ENCODE assay signal across 21 cellular contexts in genomic region chr15:78321786-78322185, GRCh38. TPM values are rescaled to one million over a fixed set of nuclear protein-coding genes. Genes with fewer than 3 reads are reported as not detected.
A peak's percentile ranks its signal among the peaks of the same experiment; 100 is the strongest.
DNase-seq lines count a peak whose midpoint lies in the region; ATAC-seq, FAIRE-seq and TF ChIP-seq lines count a peak whose summit lies in the region.
"Had no signal": no experiment of that assay in that cellular context is flagged by ENCODE, and none has a peak within 500 bp of the region (broad histone marks: within the 10 kb centered on the region; RNA-seq: fewer than 3 reads in every experiment).

No MANE protein-coding gene starts in this region.

- no peaks in the 10 kb centered on the region for H3K79me2 ChIP-seq in H1 (ENCODE audit: control insufficient read depth in 1 of 2, insufficient read depth in 2 of 2, low read length in 2 of 2)

- no peak for FAIRE-seq in H1 (lab: Jason Lieb, UNC)

- H4K5ac ChIP-seq in H1 (ENCODE audit: insufficient read length, low read depth, low read length) = peak overlapping the region; percentile 6

- POLR2A ChIA-PET in H1 (lab: Charles Lee; ENCODE audit: partially characterized antibody) = interaction anchor here (0.5 to 2.7 kb wide), 5 partner anchors 19 to 116 kb away, joined by 3 to 15 read pairs (median 3); partner anchors contain the start of genes CRABP1 and IREB2

- H2BK5ac ChIP-seq in H1 (ENCODE audit: low read depth, low read length) = peak overlapping the region; percentile 91; the same call in 1 of the 2 replicates

- no peak for ATAC-seq in HG02981 (IDR thresholded peaks at IDR 0.05; ENCODE audit: unreplicated experiment)
- ATAC-seq: activated T-cell treated with anti-CD3 and anti-CD28 coated beads, Interleukin-2, amount 50 U/mL, for 72 hours; naive thymus-derived CD8-positive, alpha-beta T cell; stimulated activated naive CD8-positive, alpha-beta T cell treated with anti-CD3 and anti-CD28 coated beads, Interleukin-15, amount 100 ng/mL, for 72 hours had no signal

- H3K27me3 ChIP-seq in NT2/D1 (ENCODE audit: insufficient read depth, insufficient read length) (no peaks in the 10 kb centered on the region), H1 (replicated peaks in 1 of 4; ENCODE audit: control insufficient read depth in 3 of 4, extremely low read depth in 1 of 4, insufficient read depth in 3 of 4, low read length in 3 of 4) (no peaks in the 10 kb centered on the region)
- H3K27me3 ChIP-seq: BE2C, heart right ventricle had no signal

- no peaks in the 10 kb centered on the region for H3K79me1 ChIP-seq in H1 (ENCODE audit: low read depth, low read length)

- no peak for TF ChIP-seq CTCF in H1 (IDR thresholded peaks at IDR 0.05; ENCODE audit: control extremely low read depth in 1 of 3, insufficient read depth in 1 of 3, low read depth in 1 of 3, low read length in 3 of 3)
- no peak for TF ChIP-seq CTCF in mesothelial cell of epicardium (IDR thresholded peaks at IDR 0.05; ENCODE audit: unreplicated experiment)
- no peak for TF ChIP-seq CTCF in type B pancreatic cell (conservative IDR thresholded peaks at IDR 0.05)

- H3K4ac ChIP-seq in H1 (replicated peaks; ENCODE audit: insufficient read length, low read depth, low read length) = no peak overlapping the region

- CTCF ChIA-PET in H1 (lab: Charles Lee; ENCODE audit: partially characterized antibody) = interaction anchor here (0.9 to 5.6 kb wide), 13 partner anchors 10 to 161 kb away, joined by 3 to 42 read pairs (median 3); partner anchors contain the start of gene CRABP1

- H3K23ac ChIP-seq in H1 (ENCODE audit: insufficient read length) = no peak overlapping the region

- peak overlapping the region; percentile 62 for H2BK120ac ChIP-seq in H1 (replicated peaks; ENCODE audit: low read depth, low read length)

- TF ChIP-seq RAD21 in H1 (IDR thresholded peaks at IDR 0.05 in 1 of 2, conservative IDR thresholded peaks at IDR 0.05 in 1 of 2; ENCODE audit: low read depth in 2 of 2, low read length in 2 of 2) = no peak

- H4K8ac ChIP-seq in H1 (ENCODE audit: extremely low read depth, insufficient read depth, low read length) = no peak overlapping the region

- peak overlapping the region; percentile 85 for H3K18ac ChIP-seq in H1 (ENCODE audit: extremely low read depth, low read length)

- H3K27ac Mint-ChIP-seq in mesothelial cell of epicardium (peak overlapping the region; percentile 72), type B pancreatic cell (peak overlapping the region; percentile 24)
- no peak overlapping the region for H3K27ac Mint-ChIP-seq in activated CD4-positive, alpha-beta T cell treated with anti-CD3 and anti-CD28 coated beads, Interleukin-2, amount 10 ng/mL, durations not matched to agents 24 days and 14 days
- H3K27ac Mint-ChIP-seq: activated T-cell treated with anti-CD3 and anti-CD28 coated beads, Interleukin-2, amount 50 U/mL, for 72 hours; naive thymus-derived CD8-positive, alpha-beta T cell; stimulated activated naive CD8-positive, alpha-beta T cell treated with anti-CD3 and anti-CD28 coated beads, Interleukin-15, amount 100 ng/mL, for 72 hours had no signal

- H3K4me1 ChIP-seq in NT2/D1 (ENCODE audit: insufficient read depth, insufficient read length) (peaks cover 23% of the 10 kb centered on the region), H1 (replicated peaks in 1 of 4; ENCODE audit: control insufficient read depth in 3 of 4, insufficient read depth in 4 of 4, low read length in 3 of 4) (peaks cover 8 to 22% (median 17%) of the 10 kb centered on the region in 4 experiments)

- H3K9me3 ChIP-seq in NT2/D1 (ENCODE audit: insufficient read depth, low read length) (no peaks in the 10 kb centered on the region), H1 (ENCODE audit: insufficient read depth in 2 of 2, low read depth in 1 of 2, low read length in 1 of 2) (no peaks in the 10 kb centered on the region)
- H3K9me3 ChIP-seq: BE2C, heart right ventricle had no signal

- no peaks in the 10 kb centered on the region for H3K36me3 ChIP-seq in NT2/D1 (ENCODE audit: insufficient read depth, insufficient read length, low read length)
- H3K36me3 ChIP-seq in H1 (ENCODE audit: control insufficient read depth in 2 of 4, insufficient read depth in 4 of 4, low read length in 3 of 4) = no peaks in the 10 kb centered on the region
- H3K36me3 ChIP-seq: BE2C, heart right ventricle had no signal

- H3K4me3 ChIP-seq in NT2/D1 (ENCODE audit: insufficient read length, low read depth) (no peak overlapping the region), H1 (ENCODE audit: extremely low read depth in 1 of 4, insufficient read depth in 2 of 4, low read depth in 3 of 4, low read length in 4 of 4) (no peak overlapping the region)
- H3K4me3 ChIP-seq: heart right ventricle, lung had no signal

- H3K27ac ChIP-seq in H1 (ENCODE audit: low read depth, low read length) = peak overlapping the region; percentile 70; the same call in 1 of the 2 replicates

- H3K36me3 Mint-ChIP-seq in mesothelial cell of epicardium (no peaks in the 10 kb centered on the region), type B pancreatic cell (no peaks in the 10 kb centered on the region)
- no peaks in the 10 kb centered on the region for H3K36me3 Mint-ChIP-seq in activated CD4-positive, alpha-beta T cell treated with anti-CD3 and anti-CD28 coated beads, Interleukin-2, amount 10 ng/mL, durations not matched to agents 24 days and 14 days (ENCODE audit: low read depth)
- H3K36me3 Mint-ChIP-seq: naive thymus-derived CD8-positive, alpha-beta T cell had no signal

- H2BK12ac ChIP-seq in H1 (ENCODE audit: low read depth, low read length) = peak overlapping the region; percentile 99

- no peak overlapping the region for H3K14ac ChIP-seq in H1 (ENCODE audit: insufficient read length)

- H3K4me2 ChIP-seq in H1 (ENCODE audit: insufficient read depth in 1 of 2, low read depth in 2 of 2, low read length in 2 of 2) = peak overlapping the region in 1 of 2 experiments; percentile 26; a peak in 1 of 4 replicates

- H2BK15ac ChIP-seq in H1 (ENCODE audit: low read length) = peak overlapping the region; percentile 88; the same call in 1 of the 2 replicates

- peak overlapping the region; percentile 58 for H4K91ac ChIP-seq in H1 (replicated peaks; ENCODE audit: insufficient read length, low read length)

- no peak overlapping the region for H3K56ac ChIP-seq in H1 (replicated peaks; ENCODE audit: insufficient read length, low read depth, low read length)

- H3K4me3 Mint-ChIP-seq in mesothelial cell of epicardium (no peak overlapping the region), type B pancreatic cell (peak overlapping the region; percentile 31)
- no peak overlapping the region for H3K4me3 Mint-ChIP-seq in activated CD4-positive, alpha-beta T cell treated with anti-CD3 and anti-CD28 coated beads, Interleukin-2, amount 10 ng/mL, durations not matched to agents 24 days and 14 days
- H3K4me3 Mint-ChIP-seq: activated T-cell treated with anti-CD3 and anti-CD28 coated beads, Interleukin-2, amount 50 U/mL, for 72 hours; naive thymus-derived CD8-positive, alpha-beta T cell; stimulated activated naive CD8-positive, alpha-beta T cell treated with anti-CD3 and anti-CD28 coated beads, Interleukin-15, amount 100 ng/mL, for 72 hours had no signal

- peak overlapping the region; percentile 66; the same call in 1 of the 2 replicates for H2AK5ac ChIP-seq in H1 (ENCODE audit: low read depth, low read length)

- H3K23me2 ChIP-seq in H1 (ENCODE audit: low read depth, low read length) = no peaks in the 10 kb centered on the region

- H3K9me3 Mint-ChIP-seq in mesothelial cell of epicardium = no peaks in the 10 kb centered on the region
- H3K9me3 Mint-ChIP-seq in type B pancreatic cell = no peaks in the 10 kb centered on the region
- no peaks in the 10 kb centered on the region for H3K9me3 Mint-ChIP-seq in activated CD4-positive, alpha-beta T cell treated with anti-CD3 and anti-CD28 coated beads, Interleukin-2, amount 10 ng/mL, durations not matched to agents 24 days and 14 days
- H3K9me3 Mint-ChIP-seq: activated T-cell treated with anti-CD3 and anti-CD28 coated beads, Interleukin-2, amount 50 U/mL, for 72 hours; naive thymus-derived CD8-positive, alpha-beta T cell; stimulated activated naive CD8-positive, alpha-beta T cell treated with anti-CD3 and anti-CD28 coated beads, Interleukin-15, amount 100 ng/mL, for 72 hours had no signal

- no peak for DNase-seq in NT2/D1 (ENCODE audit: low read depth, low spot score)
- no peak for DNase-seq in H1 (ENCODE audit: low read depth in 1 of 2, low spot score in 2 of 2)
- DNase-seq in mesothelial cell of epicardium (ENCODE audit: low spot score in 2 of 2, unreplicated experiment in 2 of 2) = no peak
- no peak for DNase-seq in type B pancreatic cell (ENCODE audit: extremely low spot score, unreplicated experiment)
- DNase-seq in middle frontal gyrus (ENCODE audit: extremely low spot score, low spot score) = no peak
- no peak for DNase-seq in activated CD4-positive, alpha-beta T cell treated with anti-CD3 and anti-CD28 coated beads, Interleukin-2, amount 10 ng/mL, durations not matched to agents 24 days and 14 days
- DNase-seq: activated naive CD4-positive, alpha-beta T cell treated with anti-CD3 and anti-CD28 coated beads, Interleukin-2, amount 50 U/mL, for 16 hours; activated T-cell treated with anti-CD3 and anti-CD28 coated beads, Interleukin-2, amount 50 U/mL, for 72 hours; NCI-H1105 treated with DMSO at 0.1 percent for 48 hours; NCI-H446 treated with DMSO at 0.1 percent for 48 hours; NK-92 treated with Interleukin-12 subunit alpha and Interleukin-12 subunit beta, amount 100 ng/mL, for 24 hours; stimulated activated CD4-positive, alpha-beta T cell treated with anti-CD3 and anti-CD28 coated beads, Interleukin-4, amount 100 ng/mL, for 24 hours; stimulated activated naive CD8-positive, alpha-beta T cell treated with anti-CD3 and anti-CD28 coated beads, Interleukin-15, amount 100 ng/mL, for 72 hours had no signal

- H3K9ac ChIP-seq in NT2/D1 (ENCODE audit: insufficient read length, low read depth) (peak overlapping the region; percentile 21), H1 (replicated peaks in 1 of 4; ENCODE audit: extremely low read depth in 1 of 4, low read depth in 3 of 4, low read length in 3 of 4) (peak overlapping the region in 1 of 4 experiments; percentile 25; a peak in 2 of 7 replicates)

- intact Hi-C loops in activated CD4-positive, alpha-beta T cell treated with anti-CD3 and anti-CD28 coated beads, Interleukin-2, amount 10 ng/mL, durations not matched to agents 24 days and 14 days (cut with micrococcal nuclease) = no loop called here

- TF ChIP-seq POLR2A in H1 (IDR thresholded peaks at IDR 0.05; ENCODE audit: control extremely low read depth in 1 of 2, low read depth in 2 of 2, low read length in 2 of 2) = no peak

- no peaks in the 10 kb centered on the region for H4K20me1 ChIP-seq in H1 (replicated peaks in 1 of 2; ENCODE audit: control insufficient read depth in 1 of 2, insufficient read depth in 2 of 2, low read length in 2 of 2)

- WGBS in H1 (ENCODE audit: extremely low coverage in 1 of 2, insufficient coverage in 1 of 2, insufficient read length in 1 of 2, insufficient replicate concordance in 2 of 2, low coverage in 1 of 2, low lambda C conversion rate in 2 of 2, missing lambda C conversion rate in 1 of 2), 2 experiments = 78% methylated on average over 4 of the region's 4 CpGs; no CpG with 5 or more reads in 1 of the 2 experiments

- peak overlapping the region; percentile 72 for H2AFZ ChIP-seq in H1 (ENCODE audit: low read length)

- H3K27me3 Mint-ChIP-seq in mesothelial cell of epicardium (ENCODE audit: low read depth) = peaks cover 2% of the 10 kb centered on the region
- peaks cover 24% of the 10 kb centered on the region for H3K27me3 Mint-ChIP-seq in type B pancreatic cell
- H3K27me3 Mint-ChIP-seq in activated CD4-positive, alpha-beta T cell treated with anti-CD3 and anti-CD28 coated beads, Interleukin-2, amount 10 ng/mL, durations not matched to agents 24 days and 14 days = peaks cover 8% of the 10 kb centered on the region
- H3K27me3 Mint-ChIP-seq: stimulated activated naive CD8-positive, alpha-beta T cell treated with anti-CD3 and anti-CD28 coated beads, Interleukin-15, amount 100 ng/mL, for 72 hours had no signal

- H3K4me1 Mint-ChIP-seq in mesothelial cell of epicardium (peaks cover 53% of the 10 kb centered on the region), type B pancreatic cell (ENCODE audit: unreplicated experiment) (peaks cover 63% of the 10 kb centered on the region)
- H3K4me1 Mint-ChIP-seq in activated CD4-positive, alpha-beta T cell treated with anti-CD3 and anti-CD28 coated beads, Interleukin-2, amount 10 ng/mL, durations not matched to agents 24 days and 14 days = no peaks in the 10 kb centered on the region
- H3K4me1 Mint-ChIP-seq: naive thymus-derived CD8-positive, alpha-beta T cell; stimulated activated naive CD8-positive, alpha-beta T cell treated with anti-CD3 and anti-CD28 coated beads, Interleukin-15, amount 100 ng/mL, for 72 hours had no signal

- no peak for TF ChIP-seq EP300 in H1 (IDR thresholded peaks at IDR 0.05; ENCODE audit: borderline replicate concordance in 1 of 2, low read depth in 2 of 2, low read length in 2 of 2)

- peak overlapping the region; percentile 93; the same call in 1 of the 2 replicates for H2BK20ac ChIP-seq in H1 (ENCODE audit: low read length)

RNA-seq across cellular contexts. Expression of gene CRABP1, which starts 18.4 kb away (rescaled TPM):
- total RNA-seq in H1 (2021; fragmentation: NEBNext Ultra II Directional; extraction: Animal tissue kit (Norgen Biotek cat#: 25700)) = 385 and 388 TPM in 2 replicates
- 600 and 655 TPM in 2 replicates for polyA plus RNA-seq in H1 (2011; rRNA removed)
- polyA plus RNA-seq in H1 (2011; cell fraction: cytosol; rRNA removed) = 622 TPM
- polyA plus RNA-seq in H1 (2011; cell fraction: nucleus; rRNA removed) = 325 TPM
- 523 to 649 TPM (median 571 TPM) in 4 replicates for polyA plus RNA-seq in H1 (2012, experiment 1 of 2)
- 653 TPM for polyA plus RNA-seq in H1 (2012, experiment 2 of 2)
- 321 TPM for polyA plus RNA-seq in H1 (2013, experiment 1 of 2)
- polyA plus RNA-seq in H1 (2013, experiment 2 of 2) = 337 TPM
- 149 and 152 TPM in 2 replicates for polyA minus RNA-seq in H1 (2011; rRNA and poly(A)+ RNA removed)
- 118 TPM for polyA minus RNA-seq in H1 (2011; cell fraction: cytosol; rRNA and poly(A)+ RNA removed)
- polyA minus RNA-seq in H1 (2011; cell fraction: nucleus; rRNA and poly(A)+ RNA removed) = 94.2 TPM
- 144 to 156 TPM (median 155 TPM) in 3 replicates for total RNA-seq in mesothelial cell of epicardium
- 20.5 and 685 TPM in 2 replicates for total RNA-seq in type B pancreatic cell (ENCODE audit: low replicate concordance)
- not detected in 2 replicates for total RNA-seq in activated CD4-positive, alpha-beta T cell treated with anti-CD3 and anti-CD28 coated beads, Interleukin-2, amount 10 ng/mL, durations not matched to agents 24 days and 14 days
- total RNA-seq: H4; heart right ventricle; naive thymus-derived CD8-positive, alpha-beta T cell; RPMI7951; ureter had no signal
- polyA plus RNA-seq: heart right ventricle; lung; naive thymus-derived CD8-positive, alpha-beta T cell had no signal

RNA-seq across cellular contexts. Expression of gene SKIC8, which starts 22.4 kb away (rescaled TPM):
- 44.2 and 44.7 TPM in 2 replicates for total RNA-seq in H1 (2021; fragmentation: NEBNext Ultra II Directional; extraction: Animal tissue kit (Norgen Biotek cat#: 25700))
- 42.3 and 77.7 TPM in 2 replicates for polyA plus RNA-seq in H1 (2011; rRNA removed)
- 82.0 TPM for polyA plus RNA-seq in H1 (2011; cell fraction: cytosol; rRNA removed)
- 37.9 TPM for polyA plus RNA-seq in H1 (2011; cell fraction: nucleus; rRNA removed)
- 58.8 to 64.1 TPM (median 60.1 TPM) in 4 replicates for polyA plus RNA-seq in H1 (2012, experiment 1 of 2)
- 23.9 TPM for polyA plus RNA-seq in H1 (2012, experiment 2 of 2)
- polyA plus RNA-seq in H1 (2013, experiment 1 of 2) = 39.0 TPM
- polyA plus RNA-seq in H1 (2013, experiment 2 of 2) = 37.6 TPM
- 58.5 and 78.2 TPM in 2 replicates for polyA minus RNA-seq in H1 (2011; rRNA and poly(A)+ RNA removed)
- 44.5 TPM for polyA minus RNA-seq in H1 (2011; cell fraction: cytosol; rRNA and poly(A)+ RNA removed)
- polyA minus RNA-seq in H1 (2011; cell fraction: nucleus; rRNA and poly(A)+ RNA removed) = 22.7 TPM
- total RNA-seq in mesothelial cell of epicardium = 51.2 to 55.1 TPM (median 54.8 TPM) in 3 replicates
- total RNA-seq in type B pancreatic cell (ENCODE audit: low replicate concordance) = 43.6 and 54.4 TPM in 2 replicates
- 57.6 and 62.2 TPM in 2 replicates for total RNA-seq in activated CD4-positive, alpha-beta T cell treated with anti-CD3 and anti-CD28 coated beads, Interleukin-2, amount 10 ng/mL, durations not matched to agents 24 days and 14 days

RNA-seq across cellular contexts. Expression of gene DNAJA4, which starts 57.4 kb away (rescaled TPM):
- total RNA-seq in H1 (2021; fragmentation: NEBNext Ultra II Directional; extraction: Animal tissue kit (Norgen Biotek cat#: 25700)) = 2.5 and 3.6 TPM in 2 replicates
- 5.1 and 6.2 TPM in 2 replicates for polyA plus RNA-seq in H1 (2011; rRNA removed)
- polyA plus RNA-seq in H1 (2011; cell fraction: cytosol; rRNA removed) = 7.2 TPM
- 12.6 TPM for polyA plus RNA-seq in H1 (2011; cell fraction: nucleus; rRNA removed)
- polyA plus RNA-seq in H1 (2012, experiment 1 of 2) = 6.0 to 8.0 TPM (median 6.6 TPM) in 4 replicates
- polyA plus RNA-seq in H1 (2012, experiment 2 of 2) = 0.89 TPM
- polyA plus RNA-seq in H1 (2013, experiment 1 of 2) = 0.83 TPM
- polyA plus RNA-seq in H1 (2013, experiment 2 of 2) = 0.61 TPM
- polyA minus RNA-seq in H1 (2011; rRNA and poly(A)+ RNA removed) = 6.7 and 6.9 TPM in 2 replicates
- polyA minus RNA-seq in H1 (2011; cell fraction: cytosol; rRNA and poly(A)+ RNA removed) = 4.8 TPM
- polyA minus RNA-seq in H1 (2011; cell fraction: nucleus; rRNA and poly(A)+ RNA removed) = 10.0 TPM
- total RNA-seq in mesothelial cell of epicardium = 0.13 to 0.18 TPM in 2 of 3 replicates, not detected in the other
- total RNA-seq in type B pancreatic cell (ENCODE audit: low replicate concordance) = 0.10 and 15.0 TPM in 2 replicates
- total RNA-seq in activated CD4-positive, alpha-beta T cell treated with anti-CD3 and anti-CD28 coated beads, Interleukin-2, amount 10 ng/mL, durations not matched to agents 24 days and 14 days = 74.1 and 75.9 TPM in 2 replicates
- total RNA-seq: H4 had no signal

Comparison
In these comparisons a context has a peak if more than half of its experiments do, and no peak if none do; other contexts are left out.
1. RNA of gene CRABP1, which starts 18.4 kb away (total RNA-seq): 20.5 to 685 TPM in type B pancreatic cell, 385 to 388 TPM in H1 and 144 to 156 TPM in mesothelial cell of epicardium; not detected in activated CD4-positive, alpha-beta T cell treated with anti-CD3 and anti-CD28 coated beads, Interleukin-2, amount 10 ng/mL, durations not matched to agents 24 days and 14 days; every median in the first group is over 10 times any median in the second.